In the genomic region with DNA sequence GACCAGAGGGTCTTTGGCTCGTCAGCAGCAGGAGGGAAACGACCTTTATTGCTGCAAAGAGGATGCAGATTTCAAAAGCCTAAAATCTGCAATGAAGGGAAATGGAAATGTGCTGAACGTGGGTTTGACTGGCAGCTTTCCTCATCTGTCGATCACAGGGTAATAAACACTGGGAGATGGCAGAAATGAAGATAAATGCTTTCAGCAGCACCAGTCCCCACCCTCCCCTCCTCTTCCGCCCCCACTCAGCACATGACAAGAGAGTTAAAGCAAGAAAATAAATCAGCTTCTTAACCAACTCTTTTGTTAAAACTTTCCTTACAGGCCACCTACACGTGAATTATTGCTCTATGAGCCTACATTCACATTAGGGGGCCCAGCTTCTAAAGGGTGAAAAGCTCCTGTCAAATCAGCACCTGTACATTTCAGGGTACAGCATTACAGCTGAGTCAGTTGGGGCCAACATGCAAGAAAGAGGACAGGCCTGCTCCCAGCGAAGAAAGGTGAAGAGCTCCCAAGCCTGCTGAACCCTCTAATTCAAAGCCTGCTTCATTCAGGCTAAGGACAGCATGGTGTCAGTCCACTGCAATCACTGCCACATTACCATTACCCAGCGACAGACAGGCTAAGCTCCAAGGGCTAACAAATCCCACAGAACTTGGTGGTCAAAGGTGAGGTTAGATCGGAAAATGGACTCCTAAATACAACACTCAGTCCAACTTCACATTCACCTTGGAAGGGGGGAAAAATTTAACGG, we compare ENCODE assay signal across 23 cellular contexts.
DNase-seq lines count a peak whose midpoint lies in the region; ATAC-seq, FAIRE-seq and TF ChIP-seq lines count a peak whose summit lies in the region.
"Had no signal": no experiment of that assay in that cellular context is flagged by ENCODE, and none has a peak within 500 bp of the region (broad histone marks: within the 10 kb centered on the region; RNA-seq: fewer than 3 reads in every experiment).

No MANE protein-coding gene starts in this region.

- peaks cover 9% of the 10 kb centered on the region for H3F3A ChIP-seq in neural cell (ENCODE audit: insufficient read depth, low read length, poor library complexity, severe bottlenecking)

- TF ChIP-seq CTCF in K562 (IDR thresholded peaks at IDR 0.05 in 2 of 3, conservative IDR thresholded peaks at IDR 0.05 in 1 of 3; ENCODE audit: insufficient read depth in 2 of 3, low read depth in 1 of 3, low read length in 3 of 3) (no peak), neural cell (IDR thresholded peaks at IDR 0.05; ENCODE audit: poor library complexity, severe bottlenecking) (no peak)

- H3K9me2 ChIP-seq in neural cell (ENCODE audit: insufficient read depth, low read length) = no peaks in the 10 kb centered on the region

- TF ChIP-seq POLR2A in K562 (conservative IDR thresholded peaks at IDR 0.05) = no peak

- TF ChIP-seq RAD21 in K562 (CRISPR knock-in tag; conservative IDR thresholded peaks at IDR 0.05 in 1 of 2, IDR thresholded peaks at IDR 0.05 in 1 of 2) (no peak), neural cell (conservative IDR thresholded peaks at IDR 0.05) (no peak)

- no peak for TF ChIP-seq EP300 in K562 (IDR thresholded peaks at IDR 0.05; ENCODE audit: low read length)
- TF ChIP-seq EP300 in neural cell (conservative IDR thresholded peaks at IDR 0.05; ENCODE audit: poor library complexity, severe bottlenecking) = peak; percentile 93

- H3K9me3 Mint-ChIP-seq in stimulated activated naive CD8-positive, alpha-beta T cell treated with anti-CD3 and anti-CD28 coated beads, Interleukin-15, amount 100 ng/mL, for 72 hours = no peaks in the 10 kb centered on the region
- no peaks in the 10 kb centered on the region for H3K9me3 Mint-ChIP-seq in T-helper 2 cell treated with Interferon-gamma antibody and Interleukin-4, amounts not matched to agents 5 μg/mL and 100 μg/mL, for 36 hours
- H3K9me3 Mint-ChIP-seq: activated naive CD4-positive, alpha-beta T cell treated with anti-CD3 and anti-CD28 coated beads for 36 hours; CD14-positive monocyte; memory B cell; T-cell had no signal

- H3K4me1 Mint-ChIP-seq in stimulated activated naive CD8-positive, alpha-beta T cell treated with anti-CD3 and anti-CD28 coated beads, Interleukin-15, amount 100 ng/mL, for 72 hours = peaks cover 7% of the 10 kb centered on the region
- peaks cover 2% of the 10 kb centered on the region for H3K4me1 Mint-ChIP-seq in T-helper 2 cell treated with Interferon-gamma antibody and Interleukin-4, amounts not matched to agents 5 μg/mL and 100 μg/mL, for 36 hours (ENCODE audit: low read depth)

- H4K20me1 ChIP-seq in K562 (replicated peaks; ENCODE audit: control insufficient read depth, insufficient read depth, low read length) (no peaks in the 10 kb centered on the region; the same call in 1 of the 2 replicates), neural cell (ENCODE audit: insufficient read depth) (no peaks in the 10 kb centered on the region)

- H3K36me3 Mint-ChIP-seq in T-helper 2 cell treated with Interferon-gamma antibody and Interleukin-4, amounts not matched to agents 5 μg/mL and 100 μg/mL, for 36 hours (ENCODE audit: low read depth) = peaks cover 5% of the 10 kb centered on the region

- H3K27me3 ChIP-seq in K562 (ENCODE audit: control insufficient read depth in 2 of 2, insufficient read depth in 2 of 2, low read length in 2 of 2) (no peaks in the 10 kb centered on the region), neural cell (ENCODE audit: insufficient read depth, low read depth, low read length) (no peaks in the 10 kb centered on the region)
- H3K27me3 ChIP-seq: adrenal gland had no signal

- no peak overlapping the region for H3K4me3 Mint-ChIP-seq in stimulated activated naive CD8-positive, alpha-beta T cell treated with anti-CD3 and anti-CD28 coated beads, Interleukin-15, amount 100 ng/mL, for 72 hours
- H3K4me3 Mint-ChIP-seq in T-helper 2 cell treated with Interferon-gamma antibody and Interleukin-4, amounts not matched to agents 5 μg/mL and 100 μg/mL, for 36 hours = no peak overlapping the region
- H3K4me3 Mint-ChIP-seq: activated naive CD4-positive, alpha-beta T cell treated with anti-CD3 and anti-CD28 coated beads for 36 hours; CD14-positive monocyte; memory B cell; T-cell had no signal

- H3K36me3 ChIP-seq in K562 (ENCODE audit: control insufficient read depth, insufficient read depth, low read length) (no peaks in the 10 kb centered on the region), neural cell (ENCODE audit: insufficient read depth, low read length) (no peaks in the 10 kb centered on the region)
- H3K36me3 ChIP-seq: adrenal gland had no signal

- in situ Hi-C loops in K562 (cut with MboI) = no loop called here

- WGBS in K562 (ENCODE audit: insufficient coverage, low coverage, missing lambda C conversion rate) = 43% methylated on average over 10 of the region's 10 CpGs

- H3K27ac ChIP-seq in K562 (ENCODE audit: extremely low read depth, low read depth, low read length) (no peak overlapping the region), neural cell (ENCODE audit: low read length) (peak overlapping the region; percentile 94)
- H3K27ac ChIP-seq: adrenal gland had no signal

- H3K79me2 ChIP-seq in K562 (ENCODE audit: control insufficient read depth, insufficient read depth, low read length) = no peaks in the 10 kb centered on the region; the same call in 2 of the 3 replicates
- no peaks in the 10 kb centered on the region for H3K79me2 ChIP-seq in neural cell (replicated peaks; ENCODE audit: insufficient read depth, low read length)

- H3K9me3 ChIP-seq in K562 (replicated peaks; ENCODE audit: control insufficient read depth, insufficient read depth, low read depth, low read length) = no peaks in the 10 kb centered on the region
- H3K9me3 ChIP-seq in neural cell (ENCODE audit: low read length) = no peaks in the 10 kb centered on the region
- H3K9me3 ChIP-seq: adrenal gland, Caco-2 had no signal

- no TSS peak for BruUV-seq in K562 (replicated peaks; lab: Mats Ljungman, UMichigan)

- H3K27me3 Mint-ChIP-seq in stimulated activated naive CD8-positive, alpha-beta T cell treated with anti-CD3 and anti-CD28 coated beads, Interleukin-15, amount 100 ng/mL, for 72 hours = no peaks in the 10 kb centered on the region
- H3K27me3 Mint-ChIP-seq in T-helper 2 cell treated with Interferon-gamma antibody and Interleukin-4, amounts not matched to agents 5 μg/mL and 100 μg/mL, for 36 hours (ENCODE audit: low read depth) = no peaks in the 10 kb centered on the region
- H3K27me3 Mint-ChIP-seq: memory B cell, progenitor cell of endocrine pancreas, T-cell had no signal

- peaks cover 0 to 10% of the 10 kb centered on the region in 2 experiments; a peak in 4 of 5 replicates for H3K4me1 ChIP-seq in K562 (replicated peaks in 1 of 2; ENCODE audit: control insufficient read depth in 2 of 2, insufficient read depth in 2 of 2, low read length in 2 of 2)

- no peaks in the 10 kb centered on the region for H3K9me1 ChIP-seq in K562 (ENCODE audit: control insufficient read depth, insufficient read depth, low read length)

- POLR2A ChIA-PET in K562 (lab: Yijun Ruan, JAX) = interaction anchor here (1.1 to 1.6 kb wide), 2 partner anchors 9 to 25 kb away, joined by 3 to 4 read pairs; no protein-coding TSS in a partner anchor

- no peak for DNase-seq in stimulated activated naive CD8-positive, alpha-beta T cell treated with anti-CD3 and anti-CD28 coated beads, Interleukin-15, amount 100 ng/mL, for 72 hours
- no peak for DNase-seq in stimulated activated naive CD8-positive, alpha-beta T cell treated with anti-CD3 and anti-CD28 coated beads, Interleukin-15, Interleukin-2, amounts not matched to agents 100 U/mL and 50 U/mL, for 24 hours
- DNase-seq in K562 (ENCODE audit: extremely low read depth in 1 of 4, low spot score in 3 of 4) (no peak), HTR-8/SVneo (ENCODE audit: insufficient read length, low spot score) (no peak)
- DNase-seq in activated effector memory CD4-positive, alpha-beta T cell treated with anti-CD3 and anti-CD28 coated beads, Interleukin-2, amount 50 U/mL, for 16 hours = no peak
- DNase-seq in T-helper 2 cell treated with Interferon-gamma antibody and Interleukin-4, amounts not matched to agents 5 μg/mL and 100 μg/mL, for 36 hours (ENCODE audit: low spot score) = no peak
- DNase-seq: 8988T; activated naive CD4-positive, alpha-beta T cell treated with anti-CD3 and anti-CD28 coated beads for 36 hours; Caco-2; DMS53; left colon; NCI-H1092; NCI-H1694; NCI-H510A; stimulated activated CD4-positive, alpha-beta T cell treated with anti-CD3 and anti-CD28 coated beads, Interleukin-4, amount 100 ng/mL, for 4 hours; T-cell had no signal

- H2AFZ ChIP-seq in K562 (ENCODE audit: low read depth, low read length) = no peak overlapping the region
- no peak overlapping the region for H2AFZ ChIP-seq in neural cell (ENCODE audit: low read depth, low read length)

- peak overlapping the region; percentile 40 to 71 for H3K27ac Mint-ChIP-seq in stimulated activated naive CD8-positive, alpha-beta T cell treated with anti-CD3 and anti-CD28 coated beads, Interleukin-15, amount 100 ng/mL, for 72 hours
- no peak overlapping the region for H3K27ac Mint-ChIP-seq in T-helper 2 cell treated with Interferon-gamma antibody and Interleukin-4, amounts not matched to agents 5 μg/mL and 100 μg/mL, for 36 hours
- H3K27ac Mint-ChIP-seq: memory B cell, progenitor cell of endocrine pancreas, T-cell had no signal

- H3K4me3 ChIP-seq in K562 (no peak overlapping the region), neural cell (ENCODE audit: low read length) (peak overlapping the region; percentile 56)
- H3K4me3 ChIP-seq: adrenal gland had no signal

- FAIRE-seq in K562 (lab: Jason Lieb, UNC) (no peak), HTR-8/SVneo (lab: Jason Lieb, UNC) (no peak)
- FAIRE-seq: G401.6 had no signal

- H3K4me2 ChIP-seq in K562 (ENCODE audit: insufficient read depth, low read length) = no peak overlapping the region
- H3K4me2 ChIP-seq in neural cell (ENCODE audit: low read length) = peak overlapping the region; percentile 63

- intact Hi-C loops in K562 (cut with micrococcal nuclease) = no loop called here

- no peak for ATAC-seq in stimulated activated naive CD8-positive, alpha-beta T cell treated with anti-CD3 and anti-CD28 coated beads, Interleukin-15, amount 100 ng/mL, for 72 hours
- ATAC-seq in stimulated activated naive CD8-positive, alpha-beta T cell treated with anti-CD3 and anti-CD28 coated beads, Interleukin-15, Interleukin-2, amounts not matched to agents 100 U/mL and 50 U/mL, for 24 hours = no peak
- ATAC-seq in K562 = peak; percentile 57
- no peak for ATAC-seq in GM18909 (IDR thresholded peaks at IDR 0.05; ENCODE audit: poor library complexity, unreplicated experiment)
- ATAC-seq: left colon, T-cell had no signal

- H3K9ac ChIP-seq in K562 (ENCODE audit: insufficient read depth in 1 of 2, low read depth in 2 of 2, low read length in 2 of 2) (peak overlapping the region in 1 of 2 experiments; percentile 63; a peak in 1 of 4 replicates), neural cell (ENCODE audit: low read length) (peak overlapping the region; percentile 59)

- CTCF ChIA-PET in K562 (lab: Yijun Ruan, JAX; ENCODE audit: low intra/inter-chr PET ratio) = no interaction called here

TF ChIP-seq in K562, 482 proteins besides CTCF, POLR2A, EP300 and RAD21 (continues in another document):
- no peak for TF ChIP-seq GTF2A2 (tag; IDR thresholded peaks at IDR 0.05)
- TF ChIP-seq EGR1 (conservative IDR thresholded peaks at IDR 0.05) = 0 out of 2 replicates have a peak, but pooled peaks have one; percentile 44

TF ChIP-seq in neural cell, 6 proteins besides CTCF, POLR2A, EP300 and RAD21 (continues in another document):
- TF ChIP-seq EZH2 (IDR thresholded peaks at IDR 0.05; ENCODE audit: borderline replicate concordance, insufficient read depth, low read length, poor library complexity, severe bottlenecking) = no peak
